Comparison of ENCODE assay signal across 1 cellular context in the genomic region with DNA sequence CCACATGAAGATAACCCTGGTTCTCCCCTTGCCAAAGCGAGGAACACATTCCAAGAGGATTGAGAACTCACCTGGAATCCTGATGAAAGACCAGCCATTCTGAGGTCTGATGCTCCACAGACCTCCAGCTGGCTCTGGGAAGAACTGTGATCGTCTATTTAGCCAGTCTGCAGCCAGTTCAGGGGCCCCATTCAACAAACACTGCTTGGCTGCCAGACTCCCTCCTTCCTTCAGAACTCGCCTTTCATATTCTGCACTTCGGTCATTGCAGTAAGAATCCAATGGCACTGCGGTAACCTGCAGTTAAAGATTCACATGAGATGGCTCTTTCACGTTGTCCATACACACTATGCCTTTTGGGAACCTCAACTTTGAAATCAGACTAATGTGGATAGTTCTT.
TF ChIP-seq lines count a peak whose summit lies in the region.

No MANE protein-coding gene starts in this region.

TF ChIP-seq in HepG2, 621 proteins besides CTCF, POLR2A, EP300 and RAD21 (continued from another document):
- TF ChIP-seq CAMTA2 (CRISPR knock-in tag; IDR thresholded peaks at IDR 0.05; ENCODE audit: borderline replicate concordance) (no peak), NPAS2 (CRISPR knock-in tag; IDR thresholded peaks at IDR 0.05; ENCODE audit: borderline replicate concordance) (no peak), SAP130 (CRISPR knock-in tag; IDR thresholded peaks at IDR 0.05; ENCODE audit: low read depth) (peak; percentile 27; the same call in 1 of the 2 replicates), HMG20B (CRISPR knock-in tag; conservative IDR thresholded peaks at IDR 0.05) (no peak), ZSCAN21 (CRISPR knock-in tag; IDR thresholded peaks at IDR 0.05; ENCODE audit: borderline replicate concordance) (no peak)
- TF ChIP-seq, protein P1, sequence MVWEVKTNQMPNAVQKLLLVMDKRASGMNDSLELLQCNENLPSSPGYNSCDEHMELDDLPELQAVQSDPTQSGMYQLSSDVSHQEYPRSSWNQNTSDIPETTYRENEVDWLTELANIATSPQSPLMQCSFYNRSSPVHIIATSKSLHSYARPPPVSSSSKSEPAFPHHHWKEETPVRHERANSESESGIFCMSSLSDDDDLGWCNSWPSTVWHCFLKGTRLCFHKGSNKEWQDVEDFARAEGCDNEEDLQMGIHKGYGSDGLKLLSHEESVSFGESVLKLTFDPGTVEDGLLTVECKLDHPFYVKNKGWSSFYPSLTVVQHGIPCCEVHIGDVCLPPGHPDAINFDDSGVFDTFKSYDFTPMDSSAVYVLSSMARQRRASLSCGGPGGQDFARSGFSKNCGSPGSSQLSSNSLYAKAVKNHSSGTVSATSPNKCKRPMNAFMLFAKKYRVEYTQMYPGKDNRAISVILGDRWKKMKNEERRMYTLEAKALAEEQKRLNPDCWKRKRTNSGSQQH (CRISPR knock-in tag; IDR thresholded peaks at IDR 0.05; ENCODE audit: low read depth) = no peak
- TF ChIP-seq, protein P2, sequence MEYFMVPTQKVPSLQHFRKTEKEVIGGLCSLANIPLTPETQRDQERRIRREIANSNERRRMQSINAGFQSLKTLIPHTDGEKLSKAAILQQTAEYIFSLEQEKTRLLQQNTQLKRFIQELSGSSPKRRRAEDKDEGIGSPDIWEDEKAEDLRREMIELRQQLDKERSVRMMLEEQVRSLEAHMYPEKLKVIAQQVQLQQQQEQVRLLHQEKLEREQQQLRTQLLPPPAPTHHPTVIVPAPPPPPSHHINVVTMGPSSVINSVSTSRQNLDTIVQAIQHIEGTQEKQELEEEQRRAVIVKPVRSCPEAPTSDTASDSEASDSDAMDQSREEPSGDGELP (IDR thresholded peaks at IDR 0.05; ENCODE audit: borderline replicate concordance, low read depth) = peak; percentile 77; the same call in 1 of the 2 replicates
